Comparison of ENCODE assay signal across 1 cellular context in the genomic region with DNA sequence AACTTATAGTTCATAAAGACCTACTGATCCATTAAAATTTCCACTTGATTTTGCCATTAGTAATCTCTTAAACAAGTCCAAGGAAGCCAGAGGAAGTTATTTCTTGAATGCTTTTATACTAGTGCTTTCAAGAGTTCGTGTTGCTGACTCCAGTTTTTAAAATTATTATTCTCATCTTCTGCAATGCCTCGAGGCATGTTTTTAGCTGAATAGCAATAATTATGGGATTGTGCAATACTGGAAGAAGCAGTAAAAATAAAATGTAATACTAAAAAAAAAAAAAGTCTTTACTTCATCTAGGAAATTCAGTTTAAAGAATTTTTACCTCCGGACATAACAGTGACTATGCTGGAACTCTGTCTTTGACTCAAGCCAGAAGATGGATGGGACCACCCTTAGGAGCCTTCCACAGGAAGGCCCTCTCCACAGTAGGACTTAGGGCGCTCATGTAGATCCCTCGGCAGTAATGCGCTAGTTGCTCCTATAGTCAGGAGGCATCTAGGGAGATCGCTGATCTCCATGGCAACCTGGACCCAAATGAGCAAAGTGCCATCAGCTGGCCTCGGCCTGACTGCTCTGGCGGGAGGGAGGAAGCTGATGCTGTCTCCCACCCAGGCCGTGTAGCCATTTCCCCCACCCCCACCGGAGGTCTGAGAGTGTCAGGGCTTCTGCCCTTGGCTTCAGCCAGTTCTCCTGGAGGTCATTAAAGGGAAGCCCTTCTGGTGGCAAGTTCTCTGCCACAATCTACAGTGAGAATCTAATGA.
TF ChIP-seq lines count a peak whose summit lies in the region.

No MANE protein-coding gene starts in this region.

TF ChIP-seq in K562, 482 proteins besides CTCF, POLR2A, EP300 and RAD21 (continued from another document):
- TF ChIP-seq, protein P1, sequence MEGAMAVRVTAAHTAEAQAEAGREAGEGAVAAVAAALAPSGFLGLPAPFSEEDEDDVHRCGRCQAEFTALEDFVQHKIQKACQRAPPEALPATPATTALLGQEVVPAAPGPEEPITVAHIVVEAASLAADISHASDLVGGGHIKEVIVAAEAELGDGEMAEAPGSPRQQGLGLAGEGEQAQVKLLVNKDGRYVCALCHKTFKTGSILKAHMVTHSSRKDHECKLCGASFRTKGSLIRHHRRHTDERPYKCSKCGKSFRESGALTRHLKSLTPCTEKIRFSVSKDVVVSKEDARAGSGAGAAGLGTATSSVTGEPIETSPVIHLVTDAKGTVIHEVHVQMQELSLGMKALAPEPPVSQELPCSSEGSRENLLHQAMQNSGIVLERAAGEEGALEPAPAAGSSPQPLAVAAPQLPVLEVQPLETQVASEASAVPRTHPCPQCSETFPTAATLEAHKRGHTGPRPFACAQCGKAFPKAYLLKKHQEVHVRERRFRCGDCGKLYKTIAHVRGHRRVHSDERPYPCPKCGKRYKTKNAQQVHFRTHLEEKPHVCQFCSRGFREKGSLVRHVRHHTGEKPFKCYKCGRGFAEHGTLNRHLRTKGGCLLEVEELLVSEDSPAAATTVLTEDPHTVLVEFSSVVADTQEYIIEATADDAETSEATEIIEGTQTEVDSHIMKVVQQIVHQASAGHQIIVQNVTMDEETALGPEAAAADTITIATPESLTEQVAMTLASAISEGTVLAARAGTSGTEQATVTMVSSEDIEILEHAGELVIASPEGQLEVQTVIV (CRISPR knock-in tag; IDR thresholded peaks at IDR 0.05; ENCODE audit: borderline replicate concordance), result no peak
- TF ChIP-seq POU5F1 (IDR thresholded peaks at IDR 0.05; ENCODE audit: borderline replicate concordance, low read depth, low read length, partially characterized antibody), result no peak
- TF ChIP-seq RFX1 (IDR thresholded peaks at IDR 0.05), result peak; percentile 33; the same call in 1 of the 2 replicates
- no peak for TF ChIP-seq CEBPG (CRISPR knock-in tag; IDR thresholded peaks at IDR 0.05)
- peak; percentile 38 to 83 for TF ChIP-seq CEBPG (tag; conservative IDR thresholded peaks at IDR 0.05 in 1 of 2, IDR thresholded peaks at IDR 0.05 in 1 of 2)
